In genomic region chr2:28009732-28010131, GRCh38 we compare ENCODE assay signal across 16 cellular contexts.
DNase-seq lines count a peak whose midpoint lies in the region; ATAC-seq and TF ChIP-seq lines count a peak whose summit lies in the region.
"Had no signal": no experiment of that assay in that cellular context is flagged by ENCODE, and none has a peak within 500 bp of the region (broad histone marks: within the 10 kb centered on the region; RNA-seq: fewer than 3 reads in every experiment).

No MANE protein-coding gene starts in this region.

- H2BK15ac ChIP-seq in H9 (ENCODE audit: low read depth, low read length) = no peak overlapping the region

- no peak overlapping the region for H3K23ac ChIP-seq in H9 (ENCODE audit: insufficient read length, low read depth, low read length)

- H3K79me2 ChIP-seq in H9 (ENCODE audit: insufficient read depth, low read length) = no peaks in the 10 kb centered on the region
- H3K79me2 ChIP-seq in hepatocyte = no peaks in the 10 kb centered on the region

- H3K4me2 ChIP-seq in H9 (ENCODE audit: insufficient read depth, insufficient read length, low read length) (no peak overlapping the region), hepatocyte (no peak overlapping the region)
- H3K4me2 ChIP-seq: PC-9 had no signal

- H2BK12ac ChIP-seq in H9 (ENCODE audit: insufficient read length, low read depth, low read length) = peak overlapping the region; percentile 14

- no peak overlapping the region for H4K91ac ChIP-seq in H9 (ENCODE audit: insufficient read length, low read depth, low read length)

- H3K9ac ChIP-seq in H9 (ENCODE audit: extremely low read depth, insufficient read length, low read length) = no peak overlapping the region

- no peaks in the 10 kb centered on the region for H4K20me1 ChIP-seq in H9 (ENCODE audit: control insufficient read depth, insufficient read depth, insufficient read length)
- no peaks in the 10 kb centered on the region for H4K20me1 ChIP-seq in hepatocyte (ENCODE audit: insufficient read depth, poor library complexity, severe bottlenecking)

- TF ChIP-seq CTCF in H9 (conservative IDR thresholded peaks at IDR 0.05) (no peak), cardiac fibroblast (IDR thresholded peaks at IDR 0.05; ENCODE audit: low read depth, low read length) (no peak), hepatocyte (IDR thresholded peaks at IDR 0.05; ENCODE audit: poor library complexity) (no peak)

- H3K36me3 ChIP-seq in hepatocyte (replicated peaks; ENCODE audit: insufficient read depth, low read depth) = no peaks in the 10 kb centered on the region
- H3K36me3 ChIP-seq: colonic mucosa, pancreas had no signal

- no peak overlapping the region for H4K5ac ChIP-seq in H9 (ENCODE audit: insufficient read length, low read depth, low read length)

- H3K36me3 Mint-ChIP-seq in H9 (ENCODE audit: insufficient read depth in 1 of 3, low read depth in 3 of 3) = no peaks in the 10 kb centered on the region

- peak; percentile 23 for DNase-seq in ACHN
- no peak for DNase-seq in H9
- DNase-seq in cardiac fibroblast (ENCODE audit: low read depth in 2 of 2) = peak; percentile 17 to 53
- DNase-seq in hepatocyte (ENCODE audit: low spot score) = peak; percentile 7
- no peak for DNase-seq in NCI-H2227 (lab: John Stamatoyannopoulos, UW; ENCODE audit: unreplicated experiment)
- DNase-seq in cerebellar nuclear complex (lab: John Stamatoyannopoulos, UW) = no peak
- DNase-seq: colonic mucosa; erythroblast; hypothalamus; NCI-H1092 treated with DMSO at 0.1 percent for 48 hours; NCI-H510A treated with DMSO at 0.1 percent for 48 hours; pancreas; PC-9; stimulated activated naive CD4-positive, alpha-beta T cell treated with Interleukin-2 at 50 U/mL for 16 hours had no signal

- H3K56ac ChIP-seq in H9 (ENCODE audit: insufficient read length, low read depth, low read length) = no peak overlapping the region

- H3K4ac ChIP-seq in H9 (ENCODE audit: low read depth, low read length) = no peak overlapping the region

- H2AFZ ChIP-seq in H9 (ENCODE audit: low read length) = no peak overlapping the region
- no peak overlapping the region for H2AFZ ChIP-seq in hepatocyte
- H2AFZ ChIP-seq: PC-9 had no signal

- in situ Hi-C loops in ACHN (cut with HindIII; ENCODE audit: low pct_ligation_motif_present, low pct_unique_long_range_greater_than_20kb, low sequenced_read_pairs) = no loop called here

- H3K18ac ChIP-seq in H9 (ENCODE audit: insufficient read length, low read depth, low read length) = no peak overlapping the region

- no peaks in the 10 kb centered on the region for H3K9me2 ChIP-seq in hepatocyte (replicated peaks; ENCODE audit: insufficient read depth)

- no peak overlapping the region for H3K4me3 Mint-ChIP-seq in H9

- H3K4me3 ChIP-seq in cardiac fibroblast (replicated peaks in 1 of 2; ENCODE audit: low read depth in 2 of 2, low read length in 2 of 2) (no peak overlapping the region), hepatocyte (no peak overlapping the region)
- H3K4me3 ChIP-seq: colonic mucosa, pancreas, PC-9 had no signal

- H3K4me1 Mint-ChIP-seq in H9 = no peaks in the 10 kb centered on the region

- no peaks in the 10 kb centered on the region for H3K9me3 Mint-ChIP-seq in H9

- peak overlapping the region; percentile 23 for H3K27ac ChIP-seq in H9 (ENCODE audit: insufficient read length, low read depth, low read length)
- no peak overlapping the region for H3K27ac ChIP-seq in hepatocyte
- H3K27ac ChIP-seq: colonic mucosa, pancreas, PC-9 had no signal

- H3K9me3 ChIP-seq in H9 (ENCODE audit: control insufficient read depth, low read depth, low read length) (no peaks in the 10 kb centered on the region), hepatocyte (ENCODE audit: low read depth) (no peaks in the 10 kb centered on the region)
- H3K9me3 ChIP-seq: colonic mucosa, pancreas had no signal

- no peaks in the 10 kb centered on the region for H3K27me3 Mint-ChIP-seq in H9 (ENCODE audit: low read depth)

- no peak overlapping the region for H2BK5ac ChIP-seq in H9 (ENCODE audit: insufficient read length, low read length)

- no peaks in the 10 kb centered on the region for H3K4me1 ChIP-seq in H9 (ENCODE audit: insufficient read depth, low read length)
- no peaks in the 10 kb centered on the region for H3K4me1 ChIP-seq in hepatocyte (ENCODE audit: insufficient read depth)
- H3K4me1 ChIP-seq: colonic mucosa, pancreas had no signal

- no peaks in the 10 kb centered on the region for H3K23me2 ChIP-seq in H9 (ENCODE audit: insufficient read length, low read depth, low read length, poor library complexity, severe bottlenecking)

- no peak overlapping the region for H3K27ac Mint-ChIP-seq in H9

- H3T11ph ChIP-seq in H9 (ENCODE audit: low read length) = no peak overlapping the region

- no peak overlapping the region for H2BK120ac ChIP-seq in H9 (ENCODE audit: low read depth, low read length, poor library complexity, severe bottlenecking)

- no peak overlapping the region for H3K14ac ChIP-seq in H9 (ENCODE audit: insufficient read depth, low read length)

- no peak for ATAC-seq in GM21367 (IDR thresholded peaks at IDR 0.05; ENCODE audit: unreplicated experiment)
- ATAC-seq in GM18511 (IDR thresholded peaks at IDR 0.05; ENCODE audit: unreplicated experiment) = no peak
- ATAC-seq: pancreas had no signal

- H4K8ac ChIP-seq in H9 (replicated peaks; ENCODE audit: insufficient read length, low read depth, low read length) = no peak overlapping the region

- H2BK20ac ChIP-seq in H9 (ENCODE audit: low read depth, low read length, poor library complexity, severe bottlenecking) = no peak overlapping the region

- H3K79me1 ChIP-seq in H9 (ENCODE audit: insufficient read depth, low read depth, low read length, poor library complexity, severe bottlenecking) = no peaks in the 10 kb centered on the region

- no peaks in the 10 kb centered on the region for H3K27me3 ChIP-seq in H9 (ENCODE audit: insufficient read depth, low read length)
- no peaks in the 10 kb centered on the region for H3K27me3 ChIP-seq in hepatocyte
- H3K27me3 ChIP-seq: colonic mucosa, pancreas had no signal

- H2AK5ac ChIP-seq in H9 (ENCODE audit: insufficient read length, low read length) = no peak overlapping the region

Comparison
In these comparisons a context has a peak if more than half of its experiments do, and no peak if none do; other contexts are left out.
1. DNase-seq: peak in ACHN (single experiment), cardiac fibroblast (2 of 2) and hepatocyte (single experiment); none in H9 (single experiment), NCI-H2227 (single experiment) and cerebellar nuclear complex (0 of 2).